ENCODE assay signal across 11 cellular contexts in genomic region chr14:76870146-76870545, GRCh38. TPM values are rescaled to one million over a fixed set of nuclear protein-coding genes. Genes with fewer than 3 reads are reported as not detected.
DNase-seq lines count a peak whose midpoint lies in the region; FAIRE-seq and TF ChIP-seq lines count a peak whose summit lies in the region.
"Had no signal": no experiment of that assay in that cellular context is flagged by ENCODE, and none has a peak within 500 bp of the region (broad histone marks: within the 10 kb centered on the region; RNA-seq: fewer than 3 reads in every experiment).

No MANE protein-coding gene starts in this region.

- no peak overlapping the region for H3K23ac ChIP-seq in neuronal stem cell (ENCODE audit: low read depth, low read length, poor library complexity)

- H3K14ac ChIP-seq in neuronal stem cell (ENCODE audit: low read length): no peak overlapping the region

- no peak overlapping the region for H3K18ac ChIP-seq in neuronal stem cell (ENCODE audit: low read length)

- no peaks in the 10 kb centered on the region for H3K79me1 ChIP-seq in neuronal stem cell (ENCODE audit: low read depth, low read length)

- FAIRE-seq in RCC 7860 (lab: Jason Lieb, UNC): no peak

- no peak overlapping the region for H3K4ac ChIP-seq in neuronal stem cell (ENCODE audit: low read length)

- H3K9me3 ChIP-seq in neuronal stem cell (replicated peaks in 1 of 2; ENCODE audit: control insufficient read depth in 2 of 2, insufficient read depth in 1 of 2, low read depth in 1 of 2, low read length in 2 of 2) (peaks cover 0 to 3% of the 10 kb centered on the region in 2 donors), tibial artery (no peaks in the 10 kb centered on the region)
- H3K9me3 ChIP-seq: body of pancreas, testis had no signal

- H3K27me3 ChIP-seq in neuronal stem cell (ENCODE audit: control insufficient read depth in 3 of 3, insufficient read depth in 3 of 3, low read depth in 1 of 3, low read length in 3 of 3) (peaks cover 0 to 2% (median 0%) of the 10 kb centered on the region in 3 experiments), tibial artery (peaks cover 0 to 42% of the 10 kb centered on the region in 2 donors)
- H3K27me3 ChIP-seq: body of pancreas, testis had no signal

- H2BK5ac ChIP-seq in neuronal stem cell (ENCODE audit: low read length): no peak overlapping the region

- peak; percentile 49 for TF ChIP-seq CTCF in VCaP (conservative IDR thresholded peaks at IDR 0.05)
- no peak for TF ChIP-seq CTCF in tibial artery (IDR thresholded peaks at IDR 0.05)

- intact Hi-C loops in tibial artery (cut with DNase I; ENCODE audit: low total_unique reads): loop anchor here (5.0 kb wide), 1 partner anchor 447 kb away; no protein-coding TSS in a partner anchor

- no peak overlapping the region for H4K8ac ChIP-seq in neuronal stem cell (ENCODE audit: low read depth, low read length)

- H2BK120ac ChIP-seq in neuronal stem cell (ENCODE audit: low read depth, low read length): no peak overlapping the region

- H2AK5ac ChIP-seq in neuronal stem cell (ENCODE audit: low read depth, low read length): no peak overlapping the region

- H3K27ac ChIP-seq in VCaP: no peak overlapping the region
- H3K27ac ChIP-seq in neuronal stem cell (replicated peaks; ENCODE audit: low read length): no peak overlapping the region
- no peak overlapping the region for H3K27ac ChIP-seq in tibial artery
- H3K27ac ChIP-seq: body of pancreas, testis had no signal

- DNase-seq in NCI-H1092 treated with DMSO at 0.1 percent for 48 hours (lab: John Stamatoyannopoulos, UW) (peak; percentile 11), NCI-H1092 (lab: John Stamatoyannopoulos, UW) (no peak), HuH-7 (ENCODE audit: low spot score) (peak; percentile 30), neuronal stem cell (ENCODE audit: low spot score) (peak; percentile 15), glomerular visceral epithelial cell (ENCODE audit: extremely low spot score) (no peak), tibial artery (no peak), RCC 7860 (ENCODE audit: low spot score) (no peak)
- DNase-seq: activated CD8-positive, alpha-beta memory T cell treated with anti-CD3 and anti-CD28 coated beads for 24 hours; testis had no signal

- WGBS in neuronal stem cell (ENCODE audit: extremely low coverage in 2 of 2, insufficient read length in 2 of 2, insufficient replicate concordance in 1 of 2), 2 donors: no CpG with 5 or more reads among the region's 7 CpGs

- H3K36me3 ChIP-seq in neuronal stem cell (replicated peaks in 1 of 2; ENCODE audit: control insufficient read depth in 2 of 2, insufficient read depth in 2 of 2, low read length in 2 of 2): no peaks in the 10 kb centered on the region
- H3K36me3 ChIP-seq in tibial artery: no peaks in the 10 kb centered on the region

- H4K91ac ChIP-seq in neuronal stem cell (ENCODE audit: low read depth, low read length, poor library complexity): no peak overlapping the region

- H3K4me2 ChIP-seq in neuronal stem cell (ENCODE audit: insufficient read depth, low read length, poor library complexity, severe bottlenecking): no peak overlapping the region

- no peak overlapping the region for H3K4me3 ChIP-seq in neuronal stem cell (ENCODE audit: low read length in 2 of 2)
- no peak overlapping the region for H3K4me3 ChIP-seq in tibial artery
- H3K4me3 ChIP-seq: body of pancreas, testis had no signal

- no peak overlapping the region for H2BK12ac ChIP-seq in neuronal stem cell (ENCODE audit: low read length)

- H2AFZ ChIP-seq in neuronal stem cell (ENCODE audit: low read length): no peak overlapping the region

- H3K9ac ChIP-seq in neuronal stem cell (ENCODE audit: low read depth, low read length, poor library complexity): no peak overlapping the region

- H3K4me1 ChIP-seq in neuronal stem cell (ENCODE audit: control insufficient read depth in 2 of 2, insufficient read depth in 1 of 2, low read depth in 1 of 2, low read length in 2 of 2): peaks cover 0 to 5% of the 10 kb centered on the region in 2 donors
- no peaks in the 10 kb centered on the region for H3K4me1 ChIP-seq in tibial artery
- H3K4me1 ChIP-seq: testis had no signal

- H2BK15ac ChIP-seq in neuronal stem cell (ENCODE audit: low read length): peak overlapping the region; percentile 13

RNA-seq across cellular contexts. Expression of gene LRRC74A, which starts 43.9 kb away (rescaled TPM):
- not detected for polyA plus RNA-seq in neuronal stem cell (2013, experiment 1 of 2)
- polyA plus RNA-seq in neuronal stem cell (2013, experiment 2 of 2): not detected

RNA-seq across cellular contexts. Expression of gene ANGEL1, which starts 57.5 kb away (rescaled TPM):
- polyA plus RNA-seq in neuronal stem cell (2013, experiment 1 of 2): 14.7 TPM
- 13.5 TPM for polyA plus RNA-seq in neuronal stem cell (2013, experiment 2 of 2)

Comparison
In these comparisons a context has a peak if more than half of its experiments do, and no peak if none do; other contexts are left out.
1. DNase-seq: peak in NCI-H1092 treated with DMSO at 0.1 percent for 48 hours (single experiment), HuH-7 (single experiment) and neuronal stem cell (single experiment); none in NCI-H1092 (single experiment), glomerular visceral epithelial cell (single experiment), tibial artery (0 of 2) and RCC 7860 (single experiment).